Comparison of ENCODE assay signal across 18 cellular contexts in the genomic region with DNA sequence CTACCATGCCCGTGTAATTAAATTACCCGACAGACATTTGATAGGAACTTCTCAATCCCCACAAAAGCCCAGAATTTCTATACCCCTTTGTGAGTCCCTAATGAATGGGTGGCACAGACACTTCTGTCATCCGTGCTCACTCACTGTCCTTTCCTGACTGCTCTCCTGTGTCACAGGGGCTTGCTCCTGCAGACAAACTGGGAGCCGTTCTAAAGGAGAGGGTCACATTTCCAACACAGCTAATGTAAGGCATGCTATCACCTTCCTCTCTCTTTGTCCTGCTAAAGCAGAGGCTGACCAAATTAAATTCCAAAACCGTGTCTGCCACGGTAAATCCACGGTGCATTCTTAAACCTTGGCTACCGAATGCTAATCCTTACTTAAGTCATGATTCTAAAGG.
DNase-seq lines count a peak whose midpoint lies in the region; ATAC-seq, FAIRE-seq and TF ChIP-seq lines count a peak whose summit lies in the region.
"Had no signal": no experiment of that assay in that cellular context is flagged by ENCODE, and none has a peak within 500 bp of the region (broad histone marks: within the 10 kb centered on the region; RNA-seq: fewer than 3 reads in every experiment).

No MANE protein-coding gene starts in this region.

- no peak overlapping the region for H2AK5ac ChIP-seq in H1 (ENCODE audit: low read depth, low read length)

- H3K27me3 ChIP-seq in H1 (replicated peaks in 1 of 4; ENCODE audit: control insufficient read depth in 3 of 4, extremely low read depth in 1 of 4, insufficient read depth in 3 of 4, low read length in 3 of 4): no peaks in the 10 kb centered on the region
- no peaks in the 10 kb centered on the region for H3K27me3 ChIP-seq in neural progenitor cell

- peaks cover 6% of the 10 kb centered on the region for H3K36me3 Mint-ChIP-seq in neural progenitor cell
- H3K36me3 Mint-ChIP-seq: CD4-positive, alpha-beta memory T cell had no signal

- no peaks in the 10 kb centered on the region for H3K36me3 ChIP-seq in H1 (ENCODE audit: control insufficient read depth in 2 of 4, insufficient read depth in 4 of 4, low read length in 3 of 4)
- no peaks in the 10 kb centered on the region for H3K36me3 ChIP-seq in neural progenitor cell

- H3K9me3 ChIP-seq in A549: no peaks in the 10 kb centered on the region
- H3K9me3 ChIP-seq in H1 (ENCODE audit: insufficient read depth in 2 of 2, low read depth in 1 of 2, low read length in 1 of 2): no peaks in the 10 kb centered on the region
- H3K9me3 ChIP-seq in neural progenitor cell (ENCODE audit: low read depth): no peaks in the 10 kb centered on the region

- H3K79me1 ChIP-seq in H1 (ENCODE audit: low read depth, low read length): no peaks in the 10 kb centered on the region

- no peak overlapping the region for H2BK5ac ChIP-seq in H1 (ENCODE audit: low read depth, low read length)

- no peak overlapping the region for H4K91ac ChIP-seq in H1 (replicated peaks; ENCODE audit: insufficient read length, low read length)

- no peak overlapping the region for H2BK120ac ChIP-seq in H1 (replicated peaks; ENCODE audit: low read depth, low read length)

- peaks cover 7% of the 10 kb centered on the region for H3K9me3 Mint-ChIP-seq in neural progenitor cell
- H3K9me3 Mint-ChIP-seq: CD4-positive, alpha-beta memory T cell had no signal

- H4K20me1 ChIP-seq in H1 (replicated peaks in 1 of 2; ENCODE audit: control insufficient read depth in 1 of 2, insufficient read depth in 2 of 2, low read length in 2 of 2) (no peaks in the 10 kb centered on the region), neural progenitor cell (ENCODE audit: low read depth) (no peaks in the 10 kb centered on the region)

- peaks cover 12% of the 10 kb centered on the region for H3F3A ChIP-seq in neural progenitor cell (ENCODE audit: low read depth)

- no peak overlapping the region for H3K14ac ChIP-seq in H1 (ENCODE audit: insufficient read length)

- DNase-seq in A549 (ENCODE audit: low read depth in 1 of 2, low spot score in 1 of 2) (no peak), NCI-H146 (lab: John Stamatoyannopoulos, UW) (peak; percentile 30), H1 (ENCODE audit: low read depth in 1 of 2, low spot score in 2 of 2) (no peak), neural progenitor cell (ENCODE audit: low spot score) (peak; percentile 44), NCI-H526 (lab: John Stamatoyannopoulos, UW) (no peak), NCI-H345 treated with DMSO at 0.1 percent for 48 hours (lab: John Stamatoyannopoulos, UW; ENCODE audit: unreplicated experiment) (no peak), GM12891 (ENCODE audit: insufficient read length, low spot score) (no peak)
- DNase-seq: CD4-positive, alpha-beta memory T cell; H9; IMR-90; NCI-H2029 treated with DMSO at 0.1 percent for 48 hours; NCI-H524; SHP77 had no signal

- H3K9ac ChIP-seq in H1 (replicated peaks in 1 of 4; ENCODE audit: extremely low read depth in 1 of 4, low read depth in 3 of 4, low read length in 3 of 4) (no peak overlapping the region), neural progenitor cell (no peak overlapping the region)

- H3K79me2 ChIP-seq in H1 (ENCODE audit: control insufficient read depth in 1 of 2, insufficient read depth in 2 of 2, low read length in 2 of 2) (no peaks in the 10 kb centered on the region), neural progenitor cell (ENCODE audit: low read depth) (no peaks in the 10 kb centered on the region)

- TF ChIP-seq POLR2A in A549 (IDR thresholded peaks at IDR 0.05; ENCODE audit: low read length) (no peak), H1 (IDR thresholded peaks at IDR 0.05; ENCODE audit: control extremely low read depth in 1 of 2, low read depth in 2 of 2, low read length in 2 of 2) (no peak), GM12891 (IDR thresholded peaks at IDR 0.05; ENCODE audit: low read depth, low read length) (no peak)

- no peaks in the 10 kb centered on the region for H3K23me2 ChIP-seq in H1 (ENCODE audit: low read depth, low read length)

- H4K8ac ChIP-seq in H1 (ENCODE audit: extremely low read depth, insufficient read depth, low read length): no peak overlapping the region

- ATAC-seq in A549 (no peak), HG02970 (IDR thresholded peaks at IDR 0.05; ENCODE audit: low FRiP score, unreplicated experiment) (no peak)
- ATAC-seq: SK-N-SH treated with all-trans-retinoic acid at 6 μM for 48 hours had no signal

- no peak overlapping the region for H3K23ac ChIP-seq in H1 (ENCODE audit: insufficient read length)

- no peak overlapping the region for H3K56ac ChIP-seq in H1 (replicated peaks; ENCODE audit: insufficient read length, low read depth, low read length)

- H3K4me2 ChIP-seq in A549 (no peak overlapping the region), H1 (ENCODE audit: insufficient read depth in 1 of 2, low read depth in 2 of 2, low read length in 2 of 2) (no peak overlapping the region), neural progenitor cell (peak overlapping the region; percentile 24)

- H2BK20ac ChIP-seq in H1 (ENCODE audit: low read length): no peak overlapping the region

- peak overlapping the region; percentile 19 for H3K18ac ChIP-seq in H1 (ENCODE audit: extremely low read depth, low read length)

- peak; percentile 73 for FAIRE-seq in A549 (lab: Jason Lieb, UNC)
- peak; percentile 95 for FAIRE-seq in H1 (lab: Jason Lieb, UNC)
- no peak for FAIRE-seq in GM12891 (lab: Jason Lieb, UNC)
- FAIRE-seq: A204.1, GM12892, GM18507 had no signal

- peak overlapping the region; percentile 96 for H3K27ac Mint-ChIP-seq in neural progenitor cell
- H3K27ac Mint-ChIP-seq: CD4-positive, alpha-beta memory T cell had no signal

- no peak overlapping the region for H3K4ac ChIP-seq in H1 (replicated peaks; ENCODE audit: insufficient read length, low read depth, low read length)

- H2AFZ ChIP-seq in H1 (ENCODE audit: low read length): no peak overlapping the region
- no peak overlapping the region for H2AFZ ChIP-seq in neural progenitor cell (replicated peaks)

- 82% methylated on average over 8 of the region's 8 CpGs for WGBS in A549 (ENCODE audit: missing lambda C conversion rate)
- WGBS in H1 (ENCODE audit: extremely low coverage in 1 of 2, insufficient coverage in 1 of 2, insufficient read length in 1 of 2, insufficient replicate concordance in 2 of 2, low coverage in 1 of 2, low lambda C conversion rate in 2 of 2, missing lambda C conversion rate in 1 of 2), 2 experiments: 58% methylated on average over 6 of the region's 8 CpGs; no CpG with 5 or more reads in 1 of the 2 experiments

- no peak overlapping the region for H2BK15ac ChIP-seq in H1 (ENCODE audit: low read length)

- H4K5ac ChIP-seq in H1 (ENCODE audit: insufficient read length, low read depth, low read length): no peak overlapping the region

- no peak overlapping the region for H2BK12ac ChIP-seq in H1 (ENCODE audit: low read depth, low read length)

- no peaks in the 10 kb centered on the region for H3K27me3 Mint-ChIP-seq in neural progenitor cell (ENCODE audit: insufficient read depth, low read depth)
- H3K27me3 Mint-ChIP-seq: CD4-positive, alpha-beta memory T cell had no signal

- H3K27ac ChIP-seq in A549 (no peak overlapping the region), H1 (ENCODE audit: low read depth, low read length) (no peak overlapping the region), neural progenitor cell (no peak overlapping the region)

- no peak for TF ChIP-seq EP300 in A549 (IDR thresholded peaks at IDR 0.05)
- no peak for TF ChIP-seq EP300 in H1 (IDR thresholded peaks at IDR 0.05; ENCODE audit: borderline replicate concordance in 1 of 2, low read depth in 2 of 2, low read length in 2 of 2)

- peak overlapping the region; percentile 33 for H3K4me3 Mint-ChIP-seq in neural progenitor cell
- H3K4me3 Mint-ChIP-seq: CD4-positive, alpha-beta memory T cell; H9 had no signal

- H3K4me1 ChIP-seq in A549: no peaks in the 10 kb centered on the region
- H3K4me1 ChIP-seq in H1 (replicated peaks in 1 of 4; ENCODE audit: control insufficient read depth in 3 of 4, insufficient read depth in 4 of 4, low read length in 3 of 4): no peaks in the 10 kb centered on the region; a peak in 2 of 7 replicates
- peaks cover 10% of the 10 kb centered on the region for H3K4me1 ChIP-seq in neural progenitor cell

- no peak overlapping the region for H3K4me3 ChIP-seq in A549
- no peak overlapping the region for H3K4me3 ChIP-seq in H1 (ENCODE audit: extremely low read depth in 1 of 4, insufficient read depth in 2 of 4, low read depth in 3 of 4, low read length in 4 of 4)
- no peak overlapping the region for H3K4me3 ChIP-seq in neural progenitor cell

- peaks cover 33% of the 10 kb centered on the region for H3K4me1 Mint-ChIP-seq in neural progenitor cell
- H3K4me1 Mint-ChIP-seq: CD4-positive, alpha-beta memory T cell had no signal

- TF ChIP-seq CTCF in A549 (IDR thresholded peaks at IDR 0.05): no peak
- no peak for TF ChIP-seq CTCF in H1 (IDR thresholded peaks at IDR 0.05; ENCODE audit: control extremely low read depth in 1 of 3, insufficient read depth in 1 of 3, low read depth in 1 of 3, low read length in 3 of 3)
- TF ChIP-seq CTCF in neural progenitor cell (IDR thresholded peaks at IDR 0.05): no peak

- CTCF ChIA-PET in A549 (lab: Yijun Ruan, JAX): interaction anchor here (0.6 to 1.2 kb wide), 2 partner anchors 374 to 538 kb away, joined by 3 read pairs; no protein-coding TSS in a partner anchor
- CTCF ChIA-PET in H1 (lab: Charles Lee; ENCODE audit: partially characterized antibody): interaction anchor here (0.9 to 1.3 kb wide), 2 partner anchors 40 to 538 kb away, joined by 3 read pairs; no protein-coding TSS in a partner anchor

- no peak for TF ChIP-seq RAD21 in A549 (conservative IDR thresholded peaks at IDR 0.05 in 1 of 2, IDR thresholded peaks at IDR 0.05 in 1 of 2)
- no peak for TF ChIP-seq RAD21 in H1 (IDR thresholded peaks at IDR 0.05 in 1 of 2, conservative IDR thresholded peaks at IDR 0.05 in 1 of 2; ENCODE audit: low read depth in 2 of 2, low read length in 2 of 2)

- POLR2A ChIA-PET in A549 (lab: Yijun Ruan, JAX): no interaction called here
- POLR2A ChIA-PET in H1 (lab: Charles Lee; ENCODE audit: partially characterized antibody): no interaction called here

TF ChIP-seq in A549, 52 proteins besides CTCF, POLR2A, EP300 and RAD21 (continues in another document):
- TF ChIP-seq FOXS1 (CRISPR knock-in tag; IDR thresholded peaks at IDR 0.05) (no peak), SREBF2 (IDR thresholded peaks at IDR 0.05) (no peak), ZNF302 (CRISPR knock-in tag; IDR thresholded peaks at IDR 0.05) (no peak)

TF ChIP-seq in H1, 55 proteins besides CTCF, POLR2A, EP300 and RAD21 (continues in another document):
- TF ChIP-seq NRF1 (IDR thresholded peaks at IDR 0.05; ENCODE audit: low read depth, low read length) (no peak), BACH1 (IDR thresholded peaks at IDR 0.05; ENCODE audit: low read length) (no peak), CBX8 (IDR thresholded peaks at IDR 0.05; ENCODE audit: borderline replicate concordance, low read depth, low read length) (no peak), CTBP2 (IDR thresholded peaks at IDR 0.05; ENCODE audit: borderline replicate concordance, insufficient read depth, insufficient read length, low read length) (no peak)

TF ChIP-seq in GM12891, 5 proteins besides CTCF, POLR2A, EP300 and RAD21 (continues in another document):
- TF ChIP-seq POLR2AphosphoS5 (IDR thresholded peaks at IDR 0.05; ENCODE audit: low read depth, low read length) (no peak), PAX5 (IDR thresholded peaks at IDR 0.05; ENCODE audit: insufficient read depth, low read length, severe bottlenecking) (no peak), SPI1 (IDR thresholded peaks at IDR 0.05; ENCODE audit: low read depth, low read length) (no peak), TAF1 (IDR thresholded peaks at IDR 0.05; ENCODE audit: low read depth, low read length) (no peak)

Comparison
In these comparisons a context has a peak if more than half of its experiments do, and no peak if none do; other contexts are left out.
1. DNase-seq: peak in NCI-H146 (single experiment) and neural progenitor cell (single experiment); none in A549 (0 of 2), H1 (0 of 2), NCI-H526 (0 of 2), NCI-H345 treated with DMSO at 0.1 percent for 48 hours (single experiment) and GM12891 (single experiment).